ENCODE assay signal across 25 cellular contexts in the genomic region with DNA sequence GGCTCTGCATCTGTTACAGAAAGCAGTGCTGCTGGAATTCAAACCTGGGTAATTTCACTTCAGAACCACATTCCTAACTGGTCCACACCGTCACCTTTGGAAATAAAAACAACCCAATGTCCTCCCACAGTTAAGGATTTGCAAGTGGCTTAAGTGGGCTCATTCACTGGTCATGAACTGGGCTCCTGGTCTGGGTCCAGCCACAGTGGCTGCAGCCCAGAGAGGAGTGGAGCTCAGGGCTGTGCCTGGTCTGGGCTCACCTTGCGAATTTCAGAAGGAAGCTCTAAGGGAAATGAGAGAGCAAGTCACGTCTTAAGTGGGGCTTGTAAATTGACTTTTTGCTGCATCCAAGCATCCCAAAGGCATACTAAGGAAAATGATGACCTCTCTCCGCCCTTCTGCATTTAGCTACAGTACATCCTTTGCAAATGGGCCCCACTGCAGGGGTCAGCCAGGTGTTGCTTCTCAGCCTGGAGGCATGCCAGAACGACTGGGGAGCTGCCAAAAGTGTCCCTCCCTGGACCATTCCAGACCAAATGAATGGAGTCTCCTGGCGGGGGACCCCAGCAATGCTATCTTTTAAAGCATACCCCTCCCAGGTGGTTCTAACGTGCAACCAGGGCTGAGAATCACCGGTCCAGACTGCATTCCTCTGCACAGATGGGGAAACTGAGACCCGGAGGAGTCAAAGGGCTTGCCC. TPM values are rescaled to one million over a fixed set of nuclear protein-coding genes. Genes with fewer than 3 reads are reported as not detected.
A peak's percentile ranks its signal among the peaks of the same experiment; 100 is the strongest.
DNase-seq lines count a peak whose midpoint lies in the region; ATAC-seq, FAIRE-seq and TF ChIP-seq lines count a peak whose summit lies in the region.
"Had no signal": no experiment of that assay in that cellular context is flagged by ENCODE, and none has a peak within 500 bp of the region (broad histone marks: within the 10 kb centered on the region; RNA-seq: fewer than 3 reads in every experiment).

No MANE protein-coding gene starts in this region.

- no peaks in the 10 kb centered on the region for H3K9me3 ChIP-seq in BLaER1 treated with 17β-estradiol and CSF1 and Interleukin-3, amounts not matched to agents 10 nM and 100 nM (replicated peaks in 1 of 11)
- peaks cover 0 to 3% of the 10 kb centered on the region in 2 donors for H3K9me3 ChIP-seq in kidney (ENCODE audit: control insufficient read depth in 1 of 2, low read length in 2 of 2)
- H3K9me3 ChIP-seq: A549, SJSA1 had no signal

- TF ChIP-seq CTCF in GM23338 (conservative IDR thresholded peaks at IDR 0.05; ENCODE audit: low read depth in 2 of 2) (no peak), kidney (IDR thresholded peaks at IDR 0.05; ENCODE audit: borderline replicate concordance, extremely low read depth, insufficient read depth) (no peak)

- no peaks in the 10 kb centered on the region for H3K36me3 ChIP-seq in BLaER1 treated with 17β-estradiol and CSF1 and Interleukin-3, amounts not matched to agents 10 nM and 100 nM
- no peaks in the 10 kb centered on the region for H3K36me3 ChIP-seq in GM23338 (ENCODE audit: insufficient read depth)
- no peaks in the 10 kb centered on the region for H3K36me3 ChIP-seq in kidney (ENCODE audit: control insufficient read depth in 1 of 2, insufficient read depth in 2 of 2, low read length in 2 of 2)
- H3K36me3 ChIP-seq: SJSA1 had no signal

- 0 out of 22 replicates have a peak, but pooled peaks cover 0 to 6% (median 0%) of the 10 kb centered on the region in 11 experiments for H3K27me3 ChIP-seq in BLaER1 treated with 17β-estradiol and CSF1 and Interleukin-3, amounts not matched to agents 10 nM and 100 nM
- H3K27me3 ChIP-seq in GM23338 (ENCODE audit: insufficient read depth): no peaks in the 10 kb centered on the region
- H3K27me3 ChIP-seq: SJSA1 had no signal

- H3F3A ChIP-seq in GM23338 (replicated peaks; ENCODE audit: low read depth): no peaks in the 10 kb centered on the region

- no peak overlapping the region for H2AFZ ChIP-seq in GM23338

- H3K9ac ChIP-seq in BLaER1 treated with 17β-estradiol and CSF1 and Interleukin-3, amounts not matched to agents 10 nM and 100 nM: no peak overlapping the region
- no peak overlapping the region for H3K9ac ChIP-seq in kidney (ENCODE audit: low read length in 2 of 2)
- H3K9ac ChIP-seq: KMS-11 had no signal

- peaks cover 6% of the 10 kb centered on the region for H3K27me3 Mint-ChIP-seq in GM23338 (ENCODE audit: insufficient read depth, low read depth, poor library complexity)

- H3K4me2 ChIP-seq in BLaER1 treated with 17β-estradiol and CSF1 and Interleukin-3, amounts not matched to agents 10 nM and 100 nM: peak overlapping the region in 8 of 11 experiments; percentile 51 to 80 (median 72); a peak in 17 of 22 replicates
- no peak overlapping the region for H3K4me2 ChIP-seq in GM23338
- H3K4me2 ChIP-seq: A549, KMS-11 had no signal

- H3K9me2 ChIP-seq in GM23338 (ENCODE audit: insufficient read depth): no peaks in the 10 kb centered on the region

- no peak overlapping the region for H3K27ac Mint-ChIP-seq in GM23338
- H3K27ac Mint-ChIP-seq: CD8-positive, alpha-beta T cell had no signal

- no peaks in the 10 kb centered on the region for H3K79me2 ChIP-seq in GM23338 (replicated peaks; ENCODE audit: insufficient read depth)

- ATAC-seq in GM23338 (peak; percentile 32), GM19467 (IDR thresholded peaks at IDR 0.05; ENCODE audit: unreplicated experiment) (no peak)
- ATAC-seq: A549; CD8-positive, alpha-beta T cell had no signal

- H3K4me1 Mint-ChIP-seq in GM23338: peaks cover 19% of the 10 kb centered on the region

- no peak overlapping the region for H3K4me3 ChIP-seq in BLaER1 treated with 17β-estradiol and CSF1 and Interleukin-3, amounts not matched to agents 10 nM and 100 nM
- no peak overlapping the region for H3K4me3 ChIP-seq in GM23338
- H3K4me3 ChIP-seq in kidney (ENCODE audit: low read length in 2 of 2): no peak overlapping the region
- H3K4me3 ChIP-seq: A549, SJSA1 had no signal

- DNase-seq in GM23338 (ENCODE audit: low spot score) (no peak), NCI-H69 (lab: John Stamatoyannopoulos, UW) (peak; percentile 82), kidney (peak; percentile 45), superior temporal gyrus (ENCODE audit: extremely low spot score) (no peak), G401 (ENCODE audit: low spot score) (no peak)
- DNase-seq: AML-193; CD8-positive, alpha-beta T cell; GOT3; HCEC 1CT; IMR-90; NCI-H1048; NCI-H1436; NCI-H1930; NCI-H510A treated with DMSO at 0.1 percent for 48 hours; NCI-H82; Right ventricle myocardium superior; RPMI8226; T-helper 2 cell had no signal

- no peak for FAIRE-seq in kidney (lab: Jason Lieb, UNC)
- FAIRE-seq: A549, GM18507 had no signal

- in situ Hi-C loops in G401 (cut with HindIII; ENCODE audit: low sequenced_read_pairs): no loop called here

- H3K9me3 Mint-ChIP-seq in GM23338: peaks cover 3% of the 10 kb centered on the region; the same call in 1 of the 3 replicates
- H3K9me3 Mint-ChIP-seq: CD8-positive, alpha-beta T cell had no signal

- H3K4me3 Mint-ChIP-seq in GM23338: no peak overlapping the region
- H3K4me3 Mint-ChIP-seq: CD8-positive, alpha-beta T cell had no signal

- H4K20me1 ChIP-seq in BLaER1 treated with 17β-estradiol and CSF1 and Interleukin-3, amounts not matched to agents 10 nM and 100 nM: peaks cover 0 to 14% (median 0%) of the 10 kb centered on the region in 11 experiments; a peak in 5 of 22 replicates
- no peaks in the 10 kb centered on the region for H4K20me1 ChIP-seq in GM23338 (replicated peaks; ENCODE audit: insufficient read depth)

- peaks cover 0 to 61% (median 50%) of the 10 kb centered on the region in 10 experiments; a peak in 17 of 20 replicates for H3K4me1 ChIP-seq in BLaER1 treated with 17β-estradiol and CSF1 and Interleukin-3, amounts not matched to agents 10 nM and 100 nM
- H3K4me1 ChIP-seq in GM23338 (ENCODE audit: insufficient read depth) (peaks cover 5% of the 10 kb centered on the region), kidney (ENCODE audit: control insufficient read depth in 1 of 2, insufficient read depth in 1 of 2, low read depth in 1 of 2, low read length in 2 of 2) (no peaks in the 10 kb centered on the region)
- H3K4me1 ChIP-seq: A549, SJSA1 had no signal

- H3K36me3 Mint-ChIP-seq in GM23338 (ENCODE audit: low read depth): no peaks in the 10 kb centered on the region
- H3K36me3 Mint-ChIP-seq: CD8-positive, alpha-beta T cell had no signal

- intact Hi-C loops in kidney (cut with DNase I): no loop called here

- no peak overlapping the region for H3K27ac ChIP-seq in BLaER1 treated with 17β-estradiol and CSF1 and Interleukin-3, amounts not matched to agents 10 nM and 100 nM
- H3K27ac ChIP-seq in GM23338 (ENCODE audit: low read depth): no peak overlapping the region
- H3K27ac ChIP-seq in kidney (ENCODE audit: low read depth in 2 of 2, low read length in 2 of 2): no peak overlapping the region
- H3K27ac ChIP-seq: A549, C4-2B, KMS-11, SJSA1 had no signal

TF ChIP-seq in GM23338, 12 proteins besides CTCF, POLR2A, EP300 and RAD21:
- TF ChIP-seq JUNB (IDR thresholded peaks at IDR 0.05; ENCODE audit: unreplicated experiment) (no peak), ZNF114 (CRISPR knock-in tag; IDR thresholded peaks at IDR 0.05) (no peak), POLR2AphosphoS5 (IDR thresholded peaks at IDR 0.05; ENCODE audit: low read depth) (no peak)

RNA-seq across cellular contexts. Expression of gene CRMP1, which starts 25.6 kb away (rescaled TPM):
- 143 and 146 TPM in 2 replicates for total RNA-seq in GM23338 (2014; rRNA removed; shearing (Covaris generic))
- 52.7 and 53.6 TPM in 2 replicates for polyA plus RNA-seq in GM23338 (2016; fragmentation: Nextera tagmentation; extraction: Ambion mirVana)
- 0.66 TPM for total RNA-seq in kidney
- polyA plus RNA-seq in kidney (ENCODE audit: insufficient read depth, low read depth, low replicate concordance): 0.26 TPM
- total RNA-seq in G401 (2014; rRNA removed; shearing (Covaris generic)): 1.4 TPM in 1 of 2 replicates, not detected in the other
- total RNA-seq: CD8-positive, alpha-beta T cell; SJSA1 had no signal

Comparison
In these comparisons a context has a peak if more than half of its experiments do, and no peak if none do; other contexts are left out.
1. DNase-seq: peak in NCI-H69 (single experiment) and kidney (single experiment); none in GM23338 (single experiment), superior temporal gyrus (single experiment) and G401 (single experiment).
2. RNA of gene CRMP1, which starts 25.6 kb away (total RNA-seq): 143 to 146 TPM in GM23338; 0.66 TPM in kidney (single experiment) and 1.4 TPM in G401; every median in the first group is over 10 times any median in the second.